1 cellular context compared by ENCODE assay signal in genomic region chr5:126774595-126774994, GRCh38.
TF ChIP-seq lines count a peak whose summit lies in the region.

No MANE protein-coding gene starts in this region.

TF ChIP-seq in GM12878, 131 proteins besides CTCF, POLR2A, EP300 and RAD21:
- peak; percentile 53; the same call in 1 of the 2 replicates for TF ChIP-seq ZBTB33 (IDR thresholded peaks at IDR 0.05)
